8 cellular contexts compared by ENCODE assay signal in genomic region chr7:94509264-94509878, GRCh38. TPM values are rescaled to one million over a fixed set of nuclear protein-coding genes. Genes with fewer than 3 reads are reported as not detected.
DNase-seq lines count a peak whose midpoint lies in the region; ATAC-seq and TF ChIP-seq lines count a peak whose summit lies in the region.

Gene CASD1 (plus strand): TSS chr7:94509809. CDS start chr7:94510085, 276 bp downstream.

- ATAC-seq in GM18498 (IDR thresholded peaks at IDR 0.05; ENCODE audit: unreplicated experiment) (peak; percentile 72), HG02588 (IDR thresholded peaks at IDR 0.05; ENCODE audit: unreplicated experiment) (peak; percentile 67), left lobe of liver (peak; percentile 63)

- no peak for TF ChIP-seq POLR2A in erythroblast (IDR thresholded peaks at IDR 0.05; ENCODE audit: low read length)

- DNase-seq in NCI-H1092 (lab: John Stamatoyannopoulos, UW) (peak; percentile 62), cerebellum (ENCODE audit: low spot score) (peak; percentile 40), left lobe of liver (ENCODE audit: low spot score) (peak; percentile 75), erythroblast (lab: John Stamatoyannopoulos, UW) (no peak)
- DNase-seq in activated CD4-positive, CD25-positive, alpha-beta regulatory T cell (lab: John Stamatoyannopoulos, UW), result peak; percentile 42 to 58 (median 48)
- peak; percentile 25 for DNase-seq in stimulated activated CD4-positive, alpha-beta T cell treated with anti-CD3 and anti-CD28 coated beads, Interleukin-2, amount 100 ng/mL, for 4 hours (ENCODE audit: low read depth)

RNA-seq across cellular contexts. Expression of gene CASD1, which starts in this region (rescaled TPM):
- total RNA-seq in cerebellum (96.2 TPM), left lobe of liver (4.7 TPM)

Comparison
In these comparisons a context has a peak if more than half of its experiments do, and no peak if none do; other contexts are left out.
1. RNA of gene CASD1 (total RNA-seq): 96.2 TPM in cerebellum (single experiment); 4.7 TPM in left lobe of liver (single experiment); every median in the first group is over 10 times any median in the second.
2. DNase-seq: peak in NCI-H1092 (single experiment), activated CD4-positive, CD25-positive, alpha-beta regulatory T cell (4 of 4), cerebellum (single experiment), left lobe of liver (single experiment) and stimulated activated CD4-positive, alpha-beta T cell treated with anti-CD3 and anti-CD28 coated beads, Interleukin-2, amount 100 ng/mL, for 4 hours (single experiment); none in erythroblast (0 of 2).
3. Peak in every context shown above with its lines, with median percentiles within 50 percentile points of each other: ATAC-seq.